Comparison of ENCODE assay signal across 21 cellular contexts in genomic region chr1:15257309-15257708, GRCh38. TPM values are rescaled to one million over a fixed set of nuclear protein-coding genes. Genes with fewer than 3 reads are reported as not detected.
"Had no signal": no experiment of that assay in that cellular context is flagged by ENCODE, and none has a peak within 500 bp of the region (broad histone marks: within the 10 kb centered on the region; RNA-seq: fewer than 3 reads in every experiment).

No MANE protein-coding gene starts in this region.

- H3K27ac ChIP-seq: HL-60, SJSA1, SK-N-MC had no signal

- H3K4me3 ChIP-seq: MG63, SJSA1, SK-N-MC had no signal

- H3K36me3 ChIP-seq: MG63, SJSA1 had no signal

- H3K27me3 ChIP-seq: SJSA1 had no signal

- DNase-seq: Karpas-422, KG1, MG63, NCI-H1092, NCI-H1105 treated with DMSO at 0.1 percent for 48 hours, NCI-H1417 treated with DMSO at 0.1 percent for 48 hours, NCI-H187, NCI-H2029, NCI-H2081 treated with DMSO at 0.1 percent for 48 hours, NCI-H2171, NCI-H226, NCI-H446, NCI-H510A, NCI-H524 treated with DMSO at 0.1 percent for 48 hours, NCI-H69, NCI-H774, Right ventricle myocardium superior, SIG-M5 had no signal

- H3K9me3 ChIP-seq: MG63, SJSA1 had no signal

RNA-seq across cellular contexts. Expression of gene FHAD1, which starts 10.3 kb away (rescaled TPM):
- total RNA-seq: Right ventricle myocardium superior had no signal
